ENCODE assay signal across 8 cellular contexts in genomic region chr4:17817027-17817426, GRCh38. TPM values are rescaled to one million over a fixed set of nuclear protein-coding genes. Genes with fewer than 3 reads are reported as not detected.
DNase-seq lines count a peak whose midpoint lies in the region; ATAC-seq lines count a peak whose summit lies in the region.

No MANE protein-coding gene starts in this region.

- peaks cover 1 to 3% of the 10 kb centered on the region in 2 donors for H3K4me1 Mint-ChIP-seq in effector memory CD8-positive, alpha-beta T cell (ENCODE audit: low read depth in 2 of 2)
- H3K4me1 Mint-ChIP-seq in naive thymus-derived CD4-positive, alpha-beta T cell: peaks cover 0 to 62% (median 5%) of the 10 kb centered on the region in 7 donors

- no peaks in the 10 kb centered on the region for H3K36me3 ChIP-seq in naive thymus-derived CD4-positive, alpha-beta T cell (ENCODE audit: control insufficient read depth in 2 of 3, insufficient read depth in 3 of 3, low read length in 3 of 3)
- H3K36me3 ChIP-seq in aorta (ENCODE audit: control insufficient read depth in 1 of 2, insufficient read depth in 2 of 2, low read length in 1 of 2): no peaks in the 10 kb centered on the region

- peaks cover 3% of the 10 kb centered on the region for H3K36me3 Mint-ChIP-seq in effector memory CD8-positive, alpha-beta T cell (ENCODE audit: insufficient read depth)
- peaks cover 0 to 20% (median 0%) of the 10 kb centered on the region in 5 donors for H3K36me3 Mint-ChIP-seq in naive thymus-derived CD4-positive, alpha-beta T cell

- H3K27me3 ChIP-seq in naive thymus-derived CD4-positive, alpha-beta T cell (ENCODE audit: control insufficient read depth in 2 of 2, insufficient read depth in 2 of 2, low read length in 2 of 2): no peaks in the 10 kb centered on the region
- no peaks in the 10 kb centered on the region for H3K27me3 ChIP-seq in aorta (ENCODE audit: control insufficient read depth in 1 of 2, insufficient read depth in 2 of 2, low read length in 1 of 2)

- CTCF ChIA-PET in naive thymus-derived CD4-positive, alpha-beta T cell (lab: Charles Lee): interaction anchor here (0.6 to 1.4 kb wide), 11 partner anchors 8 to 778 kb away, joined by 3 to 13 read pairs (median 4); no protein-coding TSS in a partner anchor

- intact Hi-C loops in naive thymus-derived CD4-positive, alpha-beta T cell (cut with micrococcal nuclease): loop anchor here (1.0 kb wide), 2 partner anchors 550 to 776 kb away; no protein-coding TSS in a partner anchor
- intact Hi-C loops in aorta (cut with DNase I): loop anchor here in 1 of 2 donors (5.0 kb wide), 1 partner anchor 775 kb away; no protein-coding TSS in a partner anchor

- ATAC-seq in GM19397 (IDR thresholded peaks at IDR 0.05; ENCODE audit: unreplicated experiment) (peak; percentile 67), HG03439 (IDR thresholded peaks at IDR 0.05; ENCODE audit: unreplicated experiment) (peak; percentile 84), aorta (ENCODE audit: low FRiP score) (no peak)
- peak; percentile 90 for ATAC-seq in effector memory CD8-positive, alpha-beta T cell (replicated peaks)
- ATAC-seq in naive thymus-derived CD4-positive, alpha-beta T cell: peak; percentile 90

- no peaks in the 10 kb centered on the region for H3K27me3 Mint-ChIP-seq in effector memory CD8-positive, alpha-beta T cell
- H3K27me3 Mint-ChIP-seq in naive thymus-derived CD4-positive, alpha-beta T cell: no peaks in the 10 kb centered on the region

- POLR2A ChIA-PET in naive thymus-derived CD4-positive, alpha-beta T cell (lab: Charles Lee): interaction anchor here (1.1 kb wide), 1 partner anchor 9 kb away, joined by 3 read pairs; no protein-coding TSS in a partner anchor

- no peaks in the 10 kb centered on the region for H3K4me1 ChIP-seq in naive thymus-derived CD4-positive, alpha-beta T cell (ENCODE audit: control insufficient read depth in 2 of 2, insufficient read depth in 2 of 2, low read length in 2 of 2)
- H3K4me1 ChIP-seq in aorta (ENCODE audit: control insufficient read depth in 1 of 2, insufficient read depth in 2 of 2, low read length in 2 of 2): no peaks in the 10 kb centered on the region

- H3K27ac ChIP-seq in naive thymus-derived CD4-positive, alpha-beta T cell (ENCODE audit: low read depth, low read length): no peak overlapping the region
- no peak overlapping the region for H3K27ac ChIP-seq in aorta (ENCODE audit: low read depth in 1 of 2, low read length in 2 of 2)

- DNase-seq in G401 (ENCODE audit: low spot score) (peak; percentile 63), RPMI7951 (ENCODE audit: low read depth) (peak; percentile 56), aorta (no peak), NCI-H774 (lab: John Stamatoyannopoulos, UW) (no peak)
- DNase-seq in effector memory CD8-positive, alpha-beta T cell: no peak
- DNase-seq in naive thymus-derived CD4-positive, alpha-beta T cell: peak in 6 of 9 donors; percentile 13 to 53 (median 41)

- H3K4me3 Mint-ChIP-seq in effector memory CD8-positive, alpha-beta T cell: peak overlapping the region; percentile 24 to 30
- peak overlapping the region in 1 of 10 donors; percentile 84 for H3K4me3 Mint-ChIP-seq in naive thymus-derived CD4-positive, alpha-beta T cell

- H3K9me3 ChIP-seq in naive thymus-derived CD4-positive, alpha-beta T cell (ENCODE audit: control insufficient read depth in 2 of 3, low read length in 3 of 3): no peaks in the 10 kb centered on the region
- no peaks in the 10 kb centered on the region for H3K9me3 ChIP-seq in aorta (ENCODE audit: control insufficient read depth, low read length)

- no peak overlapping the region for H3K4me3 ChIP-seq in naive thymus-derived CD4-positive, alpha-beta T cell (ENCODE audit: low read length)
- H3K4me3 ChIP-seq in aorta (ENCODE audit: low read length in 2 of 2): no peak overlapping the region

- in situ Hi-C loops in G401 (cut with HindIII; ENCODE audit: low sequenced_read_pairs): no loop called here

- no peak overlapping the region for H3K27ac Mint-ChIP-seq in effector memory CD8-positive, alpha-beta T cell
- peak overlapping the region in 1 of 9 donors; percentile 85 for H3K27ac Mint-ChIP-seq in naive thymus-derived CD4-positive, alpha-beta T cell

- 54 to 58% methylated on average over 5 of the region's 5 CpGs for WGBS in aorta, 2 donors

- no peaks in the 10 kb centered on the region for H3K9me3 Mint-ChIP-seq in effector memory CD8-positive, alpha-beta T cell
- peaks cover 0 to 2% (median 0%) of the 10 kb centered on the region in 11 donors for H3K9me3 Mint-ChIP-seq in naive thymus-derived CD4-positive, alpha-beta T cell

RNA-seq across cellular contexts. Expression of gene NCAPG, which starts 6.2 kb away (rescaled TPM):
- 28.3 and 74.7 TPM in 2 replicates for total RNA-seq in G401 (2014; rRNA removed; shearing (Covaris generic))
- 69.1 and 82.1 TPM in 2 replicates for total RNA-seq in RPMI7951 (2014; rRNA removed; shearing (Covaris generic))
- 10 to 100 TPM in 1 of 5 experiments, 1 to 10 TPM in 1, under 1 TPM in 3; 0.24 to 44.1 (median 0.35) TPM for total RNA-seq in naive thymus-derived CD4-positive, alpha-beta T cell
- under 1 TPM; 0.09 to 0.24 TPM for polyA plus RNA-seq in naive thymus-derived CD4-positive, alpha-beta T cell
- 1 to 10 TPM in 1 of 2 donors, under 1 TPM in 1; 0.78 to 1.8 TPM for total RNA-seq in aorta
- not detected for polyA plus RNA-seq in aorta

RNA-seq across cellular contexts. Expression of gene DCAF16, which starts 6.5 kb away (rescaled TPM):
- total RNA-seq in G401 (2014; rRNA removed; shearing (Covaris generic)): 33.5 and 37.7 TPM in 2 replicates
- 21.9 and 23.5 TPM in 2 replicates for total RNA-seq in RPMI7951 (2014; rRNA removed; shearing (Covaris generic))
- total RNA-seq in naive thymus-derived CD4-positive, alpha-beta T cell: 10 to 100 TPM; 50.3 to 85.1 (median 73.8) TPM
- 10 to 100 TPM; 29.3 to 32.6 TPM for polyA plus RNA-seq in naive thymus-derived CD4-positive, alpha-beta T cell
- total RNA-seq in aorta: 10 to 100 TPM; 29.2 to 34.5 TPM
- 10 to 100 TPM in 1 of 2 donors, 1 to 10 TPM in 1; 4.5 to 13.4 TPM for polyA plus RNA-seq in aorta

RNA-seq across cellular contexts. Expression of gene FAM184B, which starts 35.6 kb away (rescaled TPM):
- total RNA-seq in G401 (2014; rRNA removed; shearing (Covaris generic)): not detected in 2 replicates
- total RNA-seq in RPMI7951 (2014; rRNA removed; shearing (Covaris generic)): under 0.01 TPM in 2 replicates
- total RNA-seq in naive thymus-derived CD4-positive, alpha-beta T cell: under 1 TPM in 1 of 5 experiments, not detected in 4; 0.08 TPM
- polyA plus RNA-seq in naive thymus-derived CD4-positive, alpha-beta T cell: not detected
- total RNA-seq in aorta: not detected
- under 1 TPM in 1 of 2 donors, not detected in 1; 0.05 TPM for polyA plus RNA-seq in aorta

Comparison
In these comparisons a context has a peak if more than half of its experiments do, and no peak if none do; other contexts are left out.
1. DNase-seq: peak in G401 (single experiment), RPMI7951 (single experiment) and naive thymus-derived CD4-positive, alpha-beta T cell (6 of 9); none in effector memory CD8-positive, alpha-beta T cell (0 of 3), aorta (0 of 2) and NCI-H774 (single experiment).